ENCODE assay signal across 8 cellular contexts in the genomic region with DNA sequence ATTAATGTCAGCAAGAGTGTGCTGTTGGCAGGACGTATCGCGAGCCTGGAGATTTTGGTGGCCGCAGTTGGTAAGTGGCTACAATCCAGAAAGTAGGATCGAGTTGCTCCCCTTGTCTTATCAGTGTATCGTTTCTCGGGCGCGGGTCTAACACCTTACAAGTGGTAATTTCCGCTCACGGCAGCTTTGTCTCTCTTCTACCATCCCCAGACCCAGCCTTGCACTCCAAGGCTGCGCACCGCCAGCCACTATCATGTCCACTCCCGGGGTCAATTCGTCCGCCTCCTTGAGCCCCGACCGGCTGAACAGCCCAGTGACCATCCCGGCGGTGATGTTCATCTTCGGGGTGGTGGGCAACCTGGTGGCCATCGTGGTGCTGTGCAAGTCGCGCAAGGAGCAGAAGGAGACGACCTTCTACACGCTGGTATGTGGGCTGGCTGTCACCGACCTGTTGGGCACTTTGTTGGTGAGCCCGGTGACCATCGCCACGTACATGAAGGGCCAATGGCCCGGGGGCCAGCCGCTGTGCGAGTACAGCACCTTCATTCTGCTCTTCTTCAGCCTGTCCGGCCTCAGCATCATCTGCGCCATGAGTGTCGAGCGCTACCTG. TPM values are rescaled to one million over a fixed set of nuclear protein-coding genes. Genes with fewer than 3 reads are reported as not detected.
DNase-seq lines count a peak whose midpoint lies in the region; ATAC-seq and TF ChIP-seq lines count a peak whose summit lies in the region.

No MANE protein-coding gene starts in this region.

- H3K36me3 Mint-ChIP-seq in immature natural killer cell: peaks cover 47 to 49% (median 48%) of the 10 kb centered on the region in 3 donors

- H3K9me3 Mint-ChIP-seq in immature natural killer cell: no peaks in the 10 kb centered on the region

- H3K27me3 Mint-ChIP-seq in immature natural killer cell (ENCODE audit: low read depth in 3 of 3): peaks cover 17 to 33% (median 24%) of the 10 kb centered on the region in 3 donors

- no peaks in the 10 kb centered on the region for H3K27me3 ChIP-seq in OCI-LY3 (ENCODE audit: low read depth, low read length)

- no peak for TF ChIP-seq CTCF in OCI-LY3 (IDR thresholded peaks at IDR 0.05; ENCODE audit: low read depth, low read length)

- H3K4me1 Mint-ChIP-seq in immature natural killer cell: peaks cover 60 to 68% of the 10 kb centered on the region in 2 donors

- peak overlapping the region; percentile 94 for H3K27ac ChIP-seq in OCI-LY3 (ENCODE audit: low read length)

- peak overlapping the region; percentile 94 for H3K4me2 ChIP-seq in OCI-LY3 (ENCODE audit: low read length)

- no peak overlapping the region for H2AFZ ChIP-seq in OCI-LY3 (ENCODE audit: low read depth, low read length)

- H3K4me3 ChIP-seq in OCI-LY3 (ENCODE audit: low read length): peak overlapping the region; percentile 99

- DNase-seq in Daoy (ENCODE audit: low read depth) (peak; percentile 42), astrocyte of the hippocampus (ENCODE audit: low read depth, low spot score) (peak; percentile 28), immature natural killer cell (peak; percentile 50 to 67 (median 66)), dedifferentiated amniotic fluid mesenchymal stem cell (ENCODE audit: extremely low spot score) (no peak)
- peak; percentile 58 for DNase-seq in stimulated activated CD4-positive, alpha-beta T cell treated with anti-CD3 and anti-CD28 coated beads, Interleukin-4, amount 100 ng/mL, for 24 hours

- peaks cover 35% of the 10 kb centered on the region for H4K20me1 ChIP-seq in OCI-LY3 (ENCODE audit: insufficient read depth, low read length)

- H3K79me2 ChIP-seq in OCI-LY3 (ENCODE audit: low read length): peaks cover 68% of the 10 kb centered on the region

- H3K9ac ChIP-seq in OCI-LY3 (ENCODE audit: low read length): peak overlapping the region; percentile 98

- peaks cover 49% of the 10 kb centered on the region for H3K36me3 ChIP-seq in OCI-LY3 (replicated peaks; ENCODE audit: low read depth, low read length)

- peaks cover 25% of the 10 kb centered on the region for H3K4me1 ChIP-seq in OCI-LY3 (ENCODE audit: low read length)

- no peak for ATAC-seq in HG02840 (IDR thresholded peaks at IDR 0.05; ENCODE audit: low FRiP score, unreplicated experiment)
- ATAC-seq in GM18907 (IDR thresholded peaks at IDR 0.05; ENCODE audit: unreplicated experiment): no peak

- H3K4me3 Mint-ChIP-seq in immature natural killer cell: peak overlapping the region; percentile 93 to 100 (median 98)

- H3K27ac Mint-ChIP-seq in immature natural killer cell: peak overlapping the region; percentile 92 to 98 (median 96)

- no peaks in the 10 kb centered on the region for H3K9me3 ChIP-seq in OCI-LY3 (ENCODE audit: insufficient read depth, low read length)

RNA-seq across cellular contexts. Expression of a gene that starts 1.1 kb away (rescaled TPM):
- total RNA-seq in Daoy (2014; rRNA removed; shearing (Covaris generic)): 4.5 and 6.9 TPM in 2 replicates
- polyA plus RNA-seq in immature natural killer cell: 100 to 1,000 TPM in 1 of 3 donors, 10 to 100 TPM in 2; 43.5 to 111 (median 70.3) TPM
